In genomic region chr10:129807211-129807610, GRCh38 we compare ENCODE assay signal across 4 cellular contexts.
"Had no signal": no experiment of that assay in that cellular context is flagged by ENCODE, and none has a peak within 500 bp of the region (broad histone marks: within the 10 kb centered on the region; RNA-seq: fewer than 3 reads in every experiment).

No MANE protein-coding gene starts in this region.

- H3K4me1 Mint-ChIP-seq: GM23338, H9 had no signal

- DNase-seq: H9, HCEC 1CT, IMR-90 had no signal

- H3K4me3 Mint-ChIP-seq: GM23338, H9 had no signal

- H3K4me3 ChIP-seq: GM23338 had no signal

- H3K27ac Mint-ChIP-seq: GM23338 had no signal
